22 cellular contexts compared by ENCODE assay signal in the genomic region with DNA sequence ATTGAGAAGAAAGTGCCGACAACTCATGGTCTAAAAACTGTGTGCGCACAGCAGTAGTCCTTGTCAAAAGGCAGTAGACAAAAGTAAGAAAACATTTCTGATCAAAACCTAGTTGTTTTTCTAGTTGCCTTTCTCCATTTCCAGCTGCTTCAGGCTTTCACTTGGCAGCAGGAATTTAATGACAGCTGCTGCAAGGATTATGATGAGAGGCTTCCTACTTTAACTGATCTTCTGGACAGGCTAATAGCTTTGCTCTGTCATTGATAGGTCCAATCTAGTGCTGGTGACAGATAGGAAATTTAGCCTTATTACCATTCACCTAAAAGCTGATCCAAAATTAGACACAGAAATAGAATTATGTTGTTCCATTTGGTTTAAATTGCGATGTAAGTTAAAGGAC.
DNase-seq lines count a peak whose midpoint lies in the region; TF ChIP-seq lines count a peak whose summit lies in the region.
"Had no signal": no experiment of that assay in that cellular context is flagged by ENCODE, and none has a peak within 500 bp of the region (broad histone marks: within the 10 kb centered on the region; RNA-seq: fewer than 3 reads in every experiment).

No MANE protein-coding gene starts in this region.

- in situ Hi-C loops in HAP-1 (cut with MboI; ENCODE audit: low sequenced_read_pairs), result no loop called here

- no peaks in the 10 kb centered on the region for H3F3A ChIP-seq in smooth muscle cell (ENCODE audit: low read depth)

- H3K4me1 ChIP-seq in SJCRH30 (peaks cover 32% of the 10 kb centered on the region), smooth muscle cell (ENCODE audit: low read depth) (no peaks in the 10 kb centered on the region), HAP-1 (no peaks in the 10 kb centered on the region), suprapubic skin (no peaks in the 10 kb centered on the region)
- H3K4me1 ChIP-seq: body of pancreas, gastrocnemius medialis, pancreas had no signal

- H3K4me2 ChIP-seq in smooth muscle cell, result no peak overlapping the region

- H3K27me3 ChIP-seq in SJCRH30 (no peaks in the 10 kb centered on the region), smooth muscle cell (ENCODE audit: low read depth) (no peaks in the 10 kb centered on the region), HAP-1 (ENCODE audit: low read depth) (no peaks in the 10 kb centered on the region), suprapubic skin (no peaks in the 10 kb centered on the region)
- H3K27me3 ChIP-seq: body of pancreas, gastrocnemius medialis, pancreas, vagina had no signal

- TF ChIP-seq EP300 in suprapubic skin (IDR thresholded peaks at IDR 0.05), result no peak

- no peak for TF ChIP-seq POLR2A in suprapubic skin (IDR thresholded peaks at IDR 0.05)

- no peaks in the 10 kb centered on the region for H4K20me1 ChIP-seq in smooth muscle cell (ENCODE audit: low read depth)

- H2AFZ ChIP-seq in smooth muscle cell (ENCODE audit: low read depth), result peak overlapping the region; percentile 32

- no peaks in the 10 kb centered on the region for H3K79me2 ChIP-seq in smooth muscle cell (ENCODE audit: low read depth)

- no peak overlapping the region for H3K9ac ChIP-seq in smooth muscle cell (ENCODE audit: low read depth)

- DNase-seq in NCI-H510A treated with DMSO at 0.1 percent for 48 hours (lab: John Stamatoyannopoulos, UW) (peak; percentile 39), NCI-H510A (lab: John Stamatoyannopoulos, UW) (no peak), NCI-H2227 treated with DMSO at 0.1 percent for 48 hours (lab: John Stamatoyannopoulos, UW) (peak; percentile 28), SJCRH30 (peak; percentile 75 to 91), smooth muscle cell (lab: John Stamatoyannopoulos, UW; ENCODE audit: unreplicated experiment) (no peak), HAP-1 (ENCODE audit: low spot score in 2 of 2) (no peak), suprapubic skin (ENCODE audit: low spot score in 2 of 2) (no peak), SW480 (ENCODE audit: low spot score) (no peak)
- DNase-seq: ACHN; activated CD4-positive, alpha-beta T cell treated with anti-CD3 and anti-CD28 coated beads, Interleukin-2, amount 10 ng/mL, durations not matched to agents 7 days and 5 days; activated naive CD8-positive, alpha-beta T cell treated with anti-CD3 and anti-CD28 coated beads, Interleukin-2, amount 10 ng/mL, durations not matched to agents 7 days and 5 days; body of pancreas; DMS153; effector CD4-positive, alpha-beta T cell; gastrocnemius medialis; GOT3; mesenchymal stem cell; naive thymus-derived CD8-positive, alpha-beta T cell; NCI-H2107; pancreas had no signal

- peak overlapping the region; percentile 45 for H3K4me3 ChIP-seq in SJCRH30
- H3K4me3 ChIP-seq in smooth muscle cell, result no peak overlapping the region
- no peak overlapping the region for H3K4me3 ChIP-seq in HAP-1
- no peak overlapping the region for H3K4me3 ChIP-seq in suprapubic skin
- H3K4me3 ChIP-seq: body of pancreas, gastrocnemius medialis, pancreas, vagina had no signal

- H3K27ac ChIP-seq in SJCRH30 (peak overlapping the region; percentile 91), smooth muscle cell (ENCODE audit: low read depth) (no peak overlapping the region), suprapubic skin (no peak overlapping the region)
- H3K27ac ChIP-seq: body of pancreas, C4-2B, gastrocnemius medialis, pancreas, vagina had no signal

- H3K36me3 ChIP-seq in SJCRH30 (no peaks in the 10 kb centered on the region), smooth muscle cell (ENCODE audit: low read depth) (no peaks in the 10 kb centered on the region), HAP-1 (replicated peaks) (no peaks in the 10 kb centered on the region), suprapubic skin (no peaks in the 10 kb centered on the region)
- H3K36me3 ChIP-seq: gastrocnemius medialis, pancreas, vagina had no signal

- no peaks in the 10 kb centered on the region for H3K9me3 ChIP-seq in SJCRH30 (replicated peaks)
- H3K9me3 ChIP-seq in smooth muscle cell (replicated peaks; ENCODE audit: low read depth), result no peaks in the 10 kb centered on the region
- no peaks in the 10 kb centered on the region for H3K9me3 ChIP-seq in HAP-1
- no peaks in the 10 kb centered on the region for H3K9me3 ChIP-seq in suprapubic skin
- H3K9me3 ChIP-seq: body of pancreas, gastrocnemius medialis, pancreas, vagina had no signal

- 93% methylated on average over 3 of the region's 3 CpGs for WGBS in smooth muscle cell (ENCODE audit: low lambda C conversion rate)
- 78% methylated on average over 3 of the region's 3 CpGs for WGBS in suprapubic skin

- TF ChIP-seq CTCF in smooth muscle cell (IDR thresholded peaks at IDR 0.05; ENCODE audit: borderline replicate concordance, insufficient read depth, poor library complexity, severe bottlenecking), result no peak
- no peak for TF ChIP-seq CTCF in suprapubic skin (IDR thresholded peaks at IDR 0.05)

Comparison
In these comparisons a context has a peak if more than half of its experiments do, and no peak if none do; other contexts are left out.
1. DNase-seq: peak in NCI-H510A treated with DMSO at 0.1 percent for 48 hours (single experiment), NCI-H2227 treated with DMSO at 0.1 percent for 48 hours (single experiment) and SJCRH30 (2 of 2); none in NCI-H510A (single experiment), smooth muscle cell (single experiment), HAP-1 (0 of 2), suprapubic skin (0 of 2) and SW480 (single experiment).